ENCODE assay signal across 16 cellular contexts in genomic region chr13:109816112-109816978, GRCh38. TPM values are rescaled to one million over a fixed set of nuclear protein-coding genes. Genes with fewer than 3 reads are reported as not detected.
DNase-seq lines count a peak whose midpoint lies in the region; ATAC-seq and TF ChIP-seq lines count a peak whose summit lies in the region.
"Had no signal": no experiment of that assay in that cellular context is flagged by ENCODE, and none has a peak within 500 bp of the region (broad histone marks: within the 10 kb centered on the region; RNA-seq: fewer than 3 reads in every experiment).

No MANE protein-coding gene starts in this region.

- H3K27ac Mint-ChIP-seq in MCF 10A (ENCODE audit: low read depth, unreplicated experiment): peak overlapping the region; percentile 13
- H3K27ac Mint-ChIP-seq: activated CD4-positive, alpha-beta memory T cell treated with anti-CD3 and anti-CD28 coated beads, Interleukin-2, amount 10 ng/mL, durations not matched to agents 7 days and 5 days; stimulated activated effector memory CD8-positive, alpha-beta T cell treated with anti-CD3 and anti-CD28 coated beads, Interleukin-12 subunit alpha, Interleukin-12 subunit beta, amount 100 ng/mL, for 72 hours; T-helper 2 cell treated with Interferon-gamma antibody and Interleukin-4, amounts not matched to agents 5 μg/mL and 100 μg/mL, for 36 hours had no signal

- no peaks in the 10 kb centered on the region for H3K27me3 ChIP-seq in breast epithelium
- H3K27me3 ChIP-seq in NT2/D1 (ENCODE audit: insufficient read depth, insufficient read length): no peaks in the 10 kb centered on the region

- CTCF ChIA-PET in MCF 10A (lab: Yijun Ruan, JAX): interaction anchor here (0.7 kb wide), 1 partner anchor 24 kb away, joined by 6 read pairs; no protein-coding TSS in a partner anchor

- TF ChIP-seq POLR2A in breast epithelium (IDR thresholded peaks at IDR 0.05): no peak

- H3K36me3 Mint-ChIP-seq in MCF 10A (ENCODE audit: insufficient read depth, unreplicated experiment): no peaks in the 10 kb centered on the region
- H3K36me3 Mint-ChIP-seq: stimulated activated effector memory CD8-positive, alpha-beta T cell treated with anti-CD3 and anti-CD28 coated beads, Interleukin-12 subunit alpha, Interleukin-12 subunit beta, amount 100 ng/mL, for 72 hours had no signal

- H3K27ac ChIP-seq in breast epithelium: no peak overlapping the region

- H3K9me3 Mint-ChIP-seq in MCF 10A (ENCODE audit: unreplicated experiment): no peaks in the 10 kb centered on the region
- H3K9me3 Mint-ChIP-seq: activated CD4-positive, alpha-beta memory T cell treated with anti-CD3 and anti-CD28 coated beads, Interleukin-2, amount 10 ng/mL, durations not matched to agents 7 days and 5 days; stimulated activated effector memory CD8-positive, alpha-beta T cell treated with anti-CD3 and anti-CD28 coated beads, Interleukin-12 subunit alpha, Interleukin-12 subunit beta, amount 100 ng/mL, for 72 hours; T-helper 2 cell treated with Interferon-gamma antibody and Interleukin-4, amounts not matched to agents 5 μg/mL and 100 μg/mL, for 36 hours had no signal

- TF ChIP-seq CTCF in MCF 10A (IDR thresholded peaks at IDR 0.05; ENCODE audit: unreplicated experiment) (no peak), breast epithelium (IDR thresholded peaks at IDR 0.05) (no peak)

- no peaks in the 10 kb centered on the region for H3K9me3 ChIP-seq in breast epithelium
- no peaks in the 10 kb centered on the region for H3K9me3 ChIP-seq in NT2/D1 (ENCODE audit: insufficient read depth, low read length)

- no peak for ATAC-seq in activated CD4-positive, CD25-positive, alpha-beta regulatory T cell treated with anti-CD3 and anti-CD28 coated beads, Interleukin-2, amount 50 U/mL, for 24 hours
- ATAC-seq: stimulated activated effector memory CD8-positive, alpha-beta T cell treated with anti-CD3 and anti-CD28 coated beads, Interleukin-12 subunit alpha, Interleukin-12 subunit beta, amount 100 ng/mL, for 72 hours had no signal

- POLR2A ChIA-PET in MCF 10A (lab: Yijun Ruan, JAX): interaction anchor here (0.7 to 1.5 kb wide), 3 partner anchors 27 to 799 kb away, joined by 3 to 4 read pairs (median 4); partner anchors contain the start of gene NAXD

- intact Hi-C loops in MCF 10A (cut with micrococcal nuclease): no loop called here
- intact Hi-C loops in breast epithelium (cut with DNase I; ENCODE audit: low total_unique reads): no loop called here

- H3K4me1 Mint-ChIP-seq in MCF 10A (ENCODE audit: insufficient read depth, unreplicated experiment): peaks cover 14% of the 10 kb centered on the region
- H3K4me1 Mint-ChIP-seq: activated CD4-positive, alpha-beta memory T cell treated with anti-CD3 and anti-CD28 coated beads, Interleukin-2, amount 10 ng/mL, durations not matched to agents 7 days and 5 days; stimulated activated effector memory CD8-positive, alpha-beta T cell treated with anti-CD3 and anti-CD28 coated beads, Interleukin-12 subunit alpha, Interleukin-12 subunit beta, amount 100 ng/mL, for 72 hours had no signal

- no peaks in the 10 kb centered on the region for H3K27me3 Mint-ChIP-seq in MCF 10A (ENCODE audit: insufficient read depth, unreplicated experiment)

- H3K4me3 ChIP-seq in breast epithelium (no peak overlapping the region), NT2/D1 (ENCODE audit: insufficient read length, low read depth) (no peak overlapping the region)

- H3K36me3 ChIP-seq in breast epithelium (no peaks in the 10 kb centered on the region), NT2/D1 (ENCODE audit: insufficient read depth, insufficient read length, low read length) (no peaks in the 10 kb centered on the region)

- no peak overlapping the region for H3K9ac ChIP-seq in NT2/D1 (ENCODE audit: insufficient read length, low read depth)

- no TSS peak for BruUV-seq in MCF 10A (replicated peaks; lab: Mats Ljungman, UMichigan)

- DNase-seq in MCF 10A (ENCODE audit: unreplicated experiment): peak; percentile 26
- DNase-seq in breast epithelium (ENCODE audit: low spot score in 2 of 2): no peak
- DNase-seq in NT2/D1 (ENCODE audit: low read depth, low spot score): peak; percentile 39
- DNase-seq in glomerular visceral epithelial cell (ENCODE audit: extremely low spot score): peak; percentile 22
- DNase-seq in stromal cell of bone marrow (ENCODE audit: low read depth): peak; percentile 2
- no peak for DNase-seq in activated CD4-positive, alpha-beta T cell treated with anti-CD3 and anti-CD28 coated beads for 4 hours
- no peak for DNase-seq in SKM-1 (lab: John Stamatoyannopoulos, UW; ENCODE audit: unreplicated experiment)
- DNase-seq: activated CD4-positive, alpha-beta memory T cell treated with anti-CD3 and anti-CD28 coated beads, Interleukin-2, amount 10 ng/mL, durations not matched to agents 7 days and 5 days; activated effector memory CD4-positive, alpha-beta T cell treated with anti-CD3 and anti-CD28 coated beads, Interleukin-2, amount 50 U/mL, for 16 hours; effector CD4-positive, alpha-beta T cell; Kasumi-1; RPMI8226; stimulated activated CD4-positive, alpha-beta T cell treated with anti-CD3 and anti-CD28 coated beads, Interleukin-4, amount 100 ng/mL, for 24 hours had no signal

- no peak overlapping the region for H3K4me3 Mint-ChIP-seq in MCF 10A (ENCODE audit: unreplicated experiment)
- H3K4me3 Mint-ChIP-seq: activated CD4-positive, alpha-beta memory T cell treated with anti-CD3 and anti-CD28 coated beads, Interleukin-2, amount 10 ng/mL, durations not matched to agents 7 days and 5 days; stimulated activated effector memory CD8-positive, alpha-beta T cell treated with anti-CD3 and anti-CD28 coated beads, Interleukin-12 subunit alpha, Interleukin-12 subunit beta, amount 100 ng/mL, for 72 hours; T-helper 2 cell treated with Interferon-gamma antibody and Interleukin-4, amounts not matched to agents 5 μg/mL and 100 μg/mL, for 36 hours had no signal

- H3K4me1 ChIP-seq in breast epithelium (no peaks in the 10 kb centered on the region), NT2/D1 (ENCODE audit: insufficient read depth, insufficient read length) (no peaks in the 10 kb centered on the region)

RNA-seq across cellular contexts. Expression of gene IRS2, which starts 30.0 kb away (rescaled TPM):
- total RNA-seq in MCF 10A (2022) (41.8 and 48.5 TPM in 2 replicates), breast epithelium (10 to 100 TPM; 25.8 to 38.2 (median 29.5) TPM)

Comparison
In these comparisons a context has a peak if more than half of its experiments do, and no peak if none do; other contexts are left out.
1. DNase-seq: peak in MCF 10A (single experiment), NT2/D1 (single experiment), glomerular visceral epithelial cell (single experiment) and stromal cell of bone marrow (single experiment); none in breast epithelium (0 of 2), activated CD4-positive, alpha-beta T cell treated with anti-CD3 and anti-CD28 coated beads for 4 hours (0 of 2) and SKM-1 (single experiment).